In the genomic region with DNA sequence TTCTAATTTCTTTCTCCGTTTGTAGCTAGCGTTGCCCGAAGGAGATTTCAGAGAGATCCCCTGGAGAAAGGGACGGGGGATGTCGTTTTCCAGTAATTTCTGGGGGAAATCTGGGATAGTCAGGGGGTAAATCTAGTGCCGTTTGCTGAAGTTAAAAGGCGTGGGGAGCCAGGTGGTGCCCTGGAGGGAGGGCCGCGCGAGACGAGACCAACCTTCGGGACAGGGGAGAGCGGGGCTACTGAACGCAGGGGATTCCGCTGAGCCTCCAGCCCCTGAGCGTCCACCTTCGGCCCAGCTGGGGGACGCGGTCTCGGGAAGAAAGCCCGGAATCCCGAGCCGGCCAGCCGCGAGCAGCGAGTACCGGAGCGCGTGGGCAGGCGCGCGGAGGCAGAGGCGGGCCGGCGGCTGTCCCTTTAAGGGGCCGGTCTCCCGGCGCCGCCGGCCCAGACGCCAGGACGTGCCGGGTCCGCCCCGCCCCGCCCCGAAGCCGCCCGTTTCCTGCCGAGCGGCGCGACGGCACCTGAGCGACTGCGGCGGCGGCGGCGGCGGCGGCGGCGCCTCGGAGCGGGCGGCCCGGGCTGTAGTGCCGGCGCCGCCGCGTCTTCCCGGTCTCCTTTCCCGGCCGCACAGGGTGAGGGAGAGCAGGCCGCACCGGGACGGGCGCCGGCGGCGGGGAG, we compare ENCODE assay signal across 1 cellular context.
TF ChIP-seq lines count a peak whose summit lies in the region.

TSS of gene KTN1 (plus strand) at position 484 of the 677 bp plus-strand sequence. CDS start 31,842 bp downstream, outside the sequence.

TF ChIP-seq in HepG2, 621 proteins besides CTCF, POLR2A, EP300 and RAD21 (continued from another document and continues in another):
- TF ChIP-seq ZNF766 (CRISPR knock-in tag; IDR thresholded peaks at IDR 0.05; ENCODE audit: borderline replicate concordance) (no peak), ZSCAN12 (CRISPR knock-in tag; IDR thresholded peaks at IDR 0.05) (no peak; the same call in 1 of the 2 replicates), ZC3H13 (CRISPR knock-in tag; IDR thresholded peaks at IDR 0.05) (no peak), MTF1 (CRISPR knock-in tag; IDR thresholded peaks at IDR 0.05) (no peak), ATF7 (IDR thresholded peaks at IDR 0.05) (no peak), ATF7 (CRISPR knock-in tag; IDR thresholded peaks at IDR 0.05) (no peak), ZNF251 (CRISPR knock-in tag; IDR thresholded peaks at IDR 0.05) (no peak), ELF4 (CRISPR knock-in tag; IDR thresholded peaks at IDR 0.05; ENCODE audit: borderline replicate concordance) (no peak), SIX4 (CRISPR knock-in tag; IDR thresholded peaks at IDR 0.05) (no peak), ZNF879 (CRISPR knock-in tag; IDR thresholded peaks at IDR 0.05) (no peak), STAG1 (CRISPR knock-in tag; IDR thresholded peaks at IDR 0.05) (0 out of 2 replicates have a peak, but pooled peaks have one; percentile 4), ZNF589 (CRISPR knock-in tag; conservative IDR thresholded peaks at IDR 0.05) (no peak), SP5 (CRISPR knock-in tag; IDR thresholded peaks at IDR 0.05; ENCODE audit: borderline replicate concordance, low read depth) (0 out of 2 replicates have a peak, but pooled peaks have one; percentile 14), NCOR1 (IDR thresholded peaks at IDR 0.05; ENCODE audit: borderline replicate concordance, low read length) (no peak; the same call in 1 of the 2 replicates), SNAI1 (CRISPR knock-in tag; IDR thresholded peaks at IDR 0.05; ENCODE audit: borderline replicate concordance) (no peak), JUNB (CRISPR knock-in tag; IDR thresholded peaks at IDR 0.05; ENCODE audit: borderline replicate concordance) (no peak), ZNF720 (CRISPR knock-in tag; IDR thresholded peaks at IDR 0.05) (no peak), NFYB (CRISPR knock-in tag; IDR thresholded peaks at IDR 0.05) (no peak), ZMYM2 (CRISPR knock-in tag; IDR thresholded peaks at IDR 0.05) (0 out of 2 replicates have a peak, but pooled peaks have one; percentile 81), ESRRA (CRISPR knock-in tag; IDR thresholded peaks at IDR 0.05; ENCODE audit: low read depth) (0 out of 2 replicates have a peak, but pooled peaks have one; percentile 1), ZNF558 (CRISPR knock-in tag; IDR thresholded peaks at IDR 0.05; ENCODE audit: borderline replicate concordance) (no peak), ZNF550 (CRISPR knock-in tag; IDR thresholded peaks at IDR 0.05; ENCODE audit: borderline replicate concordance) (no peak), CSRNP2 (CRISPR knock-in tag; conservative IDR thresholded peaks at IDR 0.05; ENCODE audit: low read depth) (no peak), ZC3H4 (CRISPR knock-in tag; IDR thresholded peaks at IDR 0.05; ENCODE audit: borderline replicate concordance) (no peak), PRDM10 (CRISPR knock-in tag; IDR thresholded peaks at IDR 0.05; ENCODE audit: low read depth) (peak; percentile 97), ARHGAP35 (CRISPR knock-in tag; IDR thresholded peaks at IDR 0.05; ENCODE audit: borderline replicate concordance) (peak; percentile 51; the same call in 1 of the 2 replicates), CBFB (CRISPR knock-in tag; IDR thresholded peaks at IDR 0.05) (no peak), ZNF136 (CRISPR knock-in tag; IDR thresholded peaks at IDR 0.05; ENCODE audit: low read depth) (peak; percentile 76; the same call in 1 of the 2 replicates)
- TF ChIP-seq, protein P1, sequence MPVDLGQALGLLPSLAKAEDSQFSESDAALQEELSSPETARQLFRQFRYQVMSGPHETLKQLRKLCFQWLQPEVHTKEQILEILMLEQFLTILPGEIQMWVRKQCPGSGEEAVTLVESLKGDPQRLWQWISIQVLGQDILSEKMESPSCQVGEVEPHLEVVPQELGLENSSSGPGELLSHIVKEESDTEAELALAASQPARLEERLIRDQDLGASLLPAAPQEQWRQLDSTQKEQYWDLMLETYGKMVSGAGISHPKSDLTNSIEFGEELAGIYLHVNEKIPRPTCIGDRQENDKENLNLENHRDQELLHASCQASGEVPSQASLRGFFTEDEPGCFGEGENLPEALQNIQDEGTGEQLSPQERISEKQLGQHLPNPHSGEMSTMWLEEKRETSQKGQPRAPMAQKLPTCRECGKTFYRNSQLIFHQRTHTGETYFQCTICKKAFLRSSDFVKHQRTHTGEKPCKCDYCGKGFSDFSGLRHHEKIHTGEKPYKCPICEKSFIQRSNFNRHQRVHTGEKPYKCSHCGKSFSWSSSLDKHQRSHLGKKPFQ (CRISPR knock-in tag; IDR thresholded peaks at IDR 0.05; ENCODE audit: insufficient replicate concordance): no peak
- TF ChIP-seq, protein P2, sequence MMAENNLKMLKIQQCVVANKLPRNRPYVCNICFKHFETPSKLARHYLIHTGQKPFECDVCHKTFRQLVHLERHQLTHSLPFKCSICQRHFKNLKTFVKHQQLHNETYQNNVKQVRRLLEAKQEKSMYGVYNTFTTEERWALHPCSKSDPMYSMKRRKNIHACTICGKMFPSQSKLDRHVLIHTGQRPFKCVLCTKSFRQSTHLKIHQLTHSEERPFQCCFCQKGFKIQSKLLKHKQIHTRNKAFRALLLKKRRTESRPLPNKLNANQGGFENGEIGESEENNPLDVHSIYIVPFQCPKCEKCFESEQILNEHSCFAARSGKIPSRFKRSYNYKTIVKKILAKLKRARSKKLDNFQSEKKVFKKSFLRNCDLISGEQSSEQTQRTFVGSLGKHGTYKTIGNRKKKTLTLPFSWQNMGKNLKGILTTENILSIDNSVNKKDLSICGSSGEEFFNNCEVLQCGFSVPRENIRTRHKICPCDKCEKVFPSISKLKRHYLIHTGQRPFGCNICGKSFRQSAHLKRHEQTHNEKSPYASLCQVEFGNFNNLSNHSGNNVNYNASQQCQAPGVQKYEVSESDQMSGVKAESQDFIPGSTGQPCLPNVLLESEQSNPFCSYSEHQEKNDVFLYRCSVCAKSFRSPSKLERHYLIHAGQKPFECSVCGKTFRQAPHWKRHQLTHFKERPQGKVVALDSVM (CRISPR knock-in tag; IDR thresholded peaks at IDR 0.05): 0 out of 2 replicates have a peak, but pooled peaks have one; percentile 21
- TF ChIP-seq, protein P3, sequence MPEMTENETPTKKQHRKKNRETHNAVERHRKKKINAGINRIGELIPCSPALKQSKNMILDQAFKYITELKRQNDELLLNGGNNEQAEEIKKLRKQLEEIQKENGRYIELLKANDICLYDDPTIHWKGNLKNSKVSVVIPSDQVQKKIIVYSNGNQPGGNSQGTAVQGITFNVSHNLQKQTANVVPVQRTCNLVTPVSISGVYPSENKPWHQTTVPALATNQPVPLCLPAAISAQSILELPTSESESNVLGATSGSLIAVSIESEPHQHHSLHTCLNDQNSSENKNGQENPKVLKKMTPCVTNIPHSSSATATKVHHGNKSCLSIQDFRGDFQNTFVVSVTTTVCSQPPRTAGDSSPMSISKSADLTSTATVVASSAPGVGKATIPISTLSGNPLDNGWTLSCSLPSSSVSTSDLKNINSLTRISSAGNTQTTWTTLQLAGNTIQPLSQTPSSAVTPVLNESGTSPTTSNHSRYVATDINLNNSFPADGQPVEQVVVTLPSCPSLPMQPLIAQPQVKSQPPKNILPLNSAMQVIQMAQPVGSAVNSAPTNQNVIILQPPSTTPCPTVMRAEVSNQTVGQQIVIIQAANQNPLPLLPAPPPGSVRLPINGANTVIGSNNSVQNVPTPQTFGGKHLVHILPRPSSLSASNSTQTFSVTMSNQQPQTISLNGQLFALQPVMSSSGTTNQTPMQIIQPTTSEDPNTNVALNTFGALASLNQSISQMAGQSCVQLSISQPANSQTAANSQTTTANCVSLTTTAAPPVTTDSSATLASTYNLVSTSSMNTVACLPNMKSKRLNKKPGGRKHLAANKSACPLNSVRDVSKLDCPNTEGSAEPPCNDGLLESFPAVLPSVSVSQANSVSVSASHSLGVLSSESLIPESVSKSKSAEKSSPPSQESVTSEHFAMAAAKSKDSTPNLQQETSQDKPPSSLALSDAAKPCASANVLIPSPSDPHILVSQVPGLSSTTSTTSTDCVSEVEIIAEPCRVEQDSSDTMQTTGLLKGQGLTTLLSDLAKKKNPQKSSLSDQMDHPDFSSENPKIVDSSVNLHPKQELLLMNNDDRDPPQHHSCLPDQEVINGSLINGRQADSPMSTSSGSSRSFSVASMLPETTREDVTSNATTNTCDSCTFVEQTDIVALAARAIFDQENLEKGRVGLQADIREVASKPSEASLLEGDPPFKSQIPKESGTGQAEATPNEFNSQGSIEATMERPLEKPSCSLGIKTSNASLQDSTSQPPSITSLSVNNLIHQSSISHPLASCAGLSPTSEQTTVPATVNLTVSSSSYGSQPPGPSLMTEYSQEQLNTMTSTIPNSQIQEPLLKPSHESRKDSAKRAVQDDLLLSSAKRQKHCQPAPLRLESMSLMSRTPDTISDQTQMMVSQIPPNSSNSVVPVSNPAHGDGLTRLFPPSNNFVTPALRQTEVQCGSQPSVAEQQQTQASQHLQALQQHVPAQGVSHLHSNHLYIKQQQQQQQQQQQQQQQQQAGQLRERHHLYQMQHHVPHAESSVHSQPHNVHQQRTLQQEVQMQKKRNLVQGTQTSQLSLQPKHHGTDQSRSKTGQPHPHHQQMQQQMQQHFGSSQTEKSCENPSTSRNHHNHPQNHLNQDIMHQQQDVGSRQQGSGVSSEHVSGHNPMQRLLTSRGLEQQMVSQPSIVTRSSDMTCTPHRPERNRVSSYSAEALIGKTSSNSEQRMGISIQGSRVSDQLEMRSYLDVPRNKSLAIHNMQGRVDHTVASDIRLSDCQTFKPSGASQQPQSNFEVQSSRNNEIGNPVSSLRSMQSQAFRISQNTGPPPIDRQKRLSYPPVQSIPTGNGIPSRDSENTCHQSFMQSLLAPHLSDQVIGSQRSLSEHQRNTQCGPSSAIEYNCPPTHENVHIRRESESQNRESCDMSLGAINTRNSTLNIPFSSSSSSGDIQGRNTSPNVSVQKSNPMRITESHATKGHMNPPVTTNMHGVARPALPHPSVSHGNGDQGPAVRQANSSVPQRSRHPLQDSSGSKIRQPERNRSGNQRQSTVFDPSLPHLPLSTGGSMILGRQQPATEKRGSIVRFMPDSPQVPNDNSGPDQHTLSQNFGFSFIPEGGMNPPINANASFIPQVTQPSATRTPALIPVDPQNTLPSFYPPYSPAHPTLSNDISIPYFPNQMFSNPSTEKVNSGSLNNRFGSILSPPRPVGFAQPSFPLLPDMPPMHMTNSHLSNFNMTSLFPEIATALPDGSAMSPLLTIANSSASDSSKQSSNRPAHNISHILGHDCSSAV (CRISPR knock-in tag; IDR thresholded peaks at IDR 0.05; ENCODE audit: borderline replicate concordance): no peak
- TF ChIP-seq, protein P4, sequence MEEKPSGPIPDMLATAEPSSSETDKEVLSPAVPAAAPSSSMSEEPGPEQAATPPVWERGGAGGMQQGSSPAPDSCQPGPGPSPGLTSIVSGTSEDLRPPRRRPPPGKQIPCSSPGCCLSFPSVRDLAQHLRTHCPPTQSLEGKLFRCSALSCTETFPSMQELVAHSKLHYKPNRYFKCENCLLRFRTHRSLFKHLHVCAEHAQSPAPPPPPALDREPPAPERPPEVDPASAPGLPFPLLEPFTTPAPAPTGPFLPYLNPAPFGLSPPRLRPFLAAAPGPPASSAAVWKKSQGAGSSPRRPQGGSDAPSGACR (CRISPR knock-in tag; IDR thresholded peaks at IDR 0.05): 0 out of 2 replicates have a peak, but pooled peaks have one; percentile 51
- TF ChIP-seq, protein P5, sequence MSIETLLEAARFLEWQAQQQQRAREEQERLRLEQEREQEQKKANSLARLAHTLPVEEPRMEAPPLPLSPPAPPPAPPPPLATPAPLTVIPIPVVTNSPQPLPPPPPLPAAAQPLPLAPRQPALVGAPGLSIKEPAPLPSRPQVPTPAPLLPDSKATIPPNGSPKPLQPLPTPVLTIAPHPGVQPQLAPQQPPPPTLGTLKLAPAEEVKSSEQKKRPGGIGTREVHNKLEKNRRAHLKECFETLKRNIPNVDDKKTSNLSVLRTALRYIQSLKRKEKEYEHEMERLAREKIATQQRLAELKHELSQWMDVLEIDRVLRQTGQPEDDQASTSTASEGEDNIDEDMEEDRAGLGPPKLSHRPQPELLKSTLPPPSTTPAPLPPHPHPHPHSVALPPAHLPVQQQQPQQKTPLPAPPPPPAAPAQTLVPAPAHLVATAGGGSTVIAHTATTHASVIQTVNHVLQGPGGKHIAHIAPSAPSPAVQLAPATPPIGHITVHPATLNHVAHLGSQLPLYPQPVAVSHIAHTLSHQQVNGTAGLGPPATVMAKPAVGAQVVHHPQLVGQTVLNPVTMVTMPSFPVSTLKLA (IDR thresholded peaks at IDR 0.05): no peak
